ENCODE assay signal across 22 cellular contexts in genomic region chr7:85046512-85046911, GRCh38.
"Had no signal": no experiment of that assay in that cellular context is flagged by ENCODE, and none has a peak within 500 bp of the region (broad histone marks: within the 10 kb centered on the region; RNA-seq: fewer than 3 reads in every experiment).

No MANE protein-coding gene starts in this region.

- H3K4me1 Mint-ChIP-seq: IgD-negative memory B cell, T-cell had no signal

- H3K4me3 ChIP-seq: K562 had no signal

- DNase-seq: Kasumi-1, MM.1S, NCI-H1092 treated with DMSO at 0.1 percent for 48 hours, NCI-H1436, NCI-H187, NCI-H2029, NCI-H2081 treated with DMSO at 0.1 percent for 48 hours, NCI-H2227 treated with DMSO at 0.1 percent for 48 hours, NCI-H510A, NCI-H524 treated with DMSO at 0.1 percent for 48 hours, NCI-H69, SHP77, SK-N-SH, SW 1271, T-cell had no signal

- H3K27me3 Mint-ChIP-seq: IgD-negative memory B cell, T-cell had no signal

- H3K27ac ChIP-seq: HL-60, KMS-11, RWPE1 had no signal

- FAIRE-seq: HTR-8/SVneo, K562 had no signal

- H3K9me3 Mint-ChIP-seq: IgD-negative memory B cell; T-cell; T-helper 1 cell treated with Interleukin-12 subunit alpha and Interleukin-12 subunit beta and Interleukin-4 antibody, amounts not matched to agents 30 μg/mL and 1 μg/mL, for 36 hours had no signal

- H3K4me3 Mint-ChIP-seq: IgD-negative memory B cell; T-cell; T-helper 1 cell treated with Interleukin-12 subunit alpha and Interleukin-12 subunit beta and Interleukin-4 antibody, amounts not matched to agents 30 μg/mL and 1 μg/mL, for 36 hours had no signal

- H3K27ac Mint-ChIP-seq: IgD-negative memory B cell; T-cell; T-helper 1 cell treated with Interleukin-12 subunit alpha and Interleukin-12 subunit beta and Interleukin-4 antibody, amounts not matched to agents 30 μg/mL and 1 μg/mL, for 36 hours had no signal

- H3K4me2 ChIP-seq: KMS-11, SK-N-SH had no signal

- H3K9me2 ChIP-seq: SK-N-SH had no signal

- ATAC-seq: K562, T-cell had no signal

- H3K36me3 Mint-ChIP-seq: IgD-negative memory B cell, T-cell had no signal
